Comparison of ENCODE assay signal across 22 cellular contexts in genomic region chr22:43172191-43172590, GRCh38.
"Had no signal": no experiment of that assay in that cellular context is flagged by ENCODE, and none has a peak within 500 bp of the region (broad histone marks: within the 10 kb centered on the region; RNA-seq: fewer than 3 reads in every experiment).

No MANE protein-coding gene starts in this region.

- FAIRE-seq: TTC549 had no signal

- H3K4me1 ChIP-seq: adrenal gland had no signal

- H3K27me3 ChIP-seq: adrenal gland, Peyer's patch had no signal

- H3K9me3 ChIP-seq: adrenal gland, Peyer's patch had no signal

- H3K4me3 ChIP-seq: adrenal gland had no signal

- H3K27ac ChIP-seq: adrenal gland had no signal

- DNase-seq: activated B cell treated with CpG ODN at 0.5 μM for 24 hours; activated CD4-positive, alpha-beta memory T cell treated with anti-CD3 and anti-CD28 coated beads, Interleukin-2, amount 10 ng/mL, durations not matched to agents 7 days and 5 days; activated CD4-positive, alpha-beta T cell treated with anti-CD3 and anti-CD28 coated beads for 1 hour; activated CD4-positive, alpha-beta T cell treated with anti-CD3 and anti-CD28 coated beads, Interleukin-2, amount 50 U/mL, for 1 hour; activated naive CD4-positive, alpha-beta T cell treated with anti-CD3 and anti-CD28 coated beads, Interleukin-2, amount 50 U/mL, for 16 hours; activated naive CD8-positive, alpha-beta T cell treated with anti-CD3 and anti-CD28 coated beads, Interleukin-2, amount 10 ng/mL, durations not matched to agents 7 days and 5 days; activated T-cell treated with anti-CD3 and anti-CD28 coated beads, Interleukin-2, amount 50 U/mL, for 1 hour; anterior cingulate cortex; Kasumi-1; KBM-7; NCI-H1048; NCI-H146; NCI-H187 treated with DMSO at 0.1 percent for 48 hours; NCI-H2081 treated with DMSO at 0.1 percent for 48 hours; NCI-H446; NCI-H524; SIG-M5; T-helper 2 cell; T1000 had no signal
